ENCODE assay signal across 8 cellular contexts in the genomic region with DNA sequence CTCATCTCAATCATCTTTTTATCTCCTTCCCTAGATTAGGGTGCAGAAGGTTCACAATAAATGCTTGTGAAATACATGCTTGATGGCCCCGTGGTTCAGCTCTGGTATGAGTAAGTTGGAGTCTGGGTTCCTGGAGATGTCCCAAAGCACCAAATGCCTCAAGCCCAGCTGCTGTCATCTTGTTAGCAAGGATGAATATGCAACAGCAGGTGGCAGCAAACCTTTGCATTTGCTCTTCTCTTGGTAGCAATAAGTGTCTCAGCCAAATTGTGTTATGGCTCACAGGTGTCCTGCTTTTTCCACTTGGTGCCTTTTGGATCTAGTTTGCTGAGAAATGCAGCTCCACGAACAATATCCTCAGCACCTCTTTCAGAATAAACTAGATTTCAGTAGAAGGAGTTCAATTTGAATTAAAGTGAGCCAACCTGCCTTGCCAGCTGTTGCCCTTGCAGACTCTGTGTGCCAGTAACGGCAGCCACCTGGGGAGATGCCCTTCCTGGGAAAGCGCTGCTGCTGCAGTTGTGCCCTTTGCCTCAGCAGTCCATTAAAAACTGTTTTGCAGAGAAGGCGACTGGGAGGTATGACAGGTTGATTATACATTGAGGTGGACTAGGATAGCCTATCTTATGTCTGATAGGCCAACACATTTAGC.
DNase-seq lines count a peak whose midpoint lies in the region; ATAC-seq and TF ChIP-seq lines count a peak whose summit lies in the region.

No MANE protein-coding gene starts in this region.

- no peaks in the 10 kb centered on the region for H3K79me2 ChIP-seq in hepatocyte

- DNase-seq in activated T-cell treated with anti-CD3 and anti-CD28 coated beads, Interleukin-2, amount 50 U/mL, for 72 hours: peak; percentile 22 to 33
- no peak for DNase-seq in activated T-cell treated with anti-CD3 and anti-CD28 coated beads, Interleukin-2, amount 50 U/mL, for 4 hours
- DNase-seq in NCI-H2196 treated with DMSO at 0.1 percent for 48 hours (lab: John Stamatoyannopoulos, UW; ENCODE audit: unreplicated experiment): peak; percentile 72
- DNase-seq in adrenal gland: peak; percentile 45 to 90 (median 63)
- DNase-seq in hepatocyte (ENCODE audit: low spot score): peak; percentile 85
- DNase-seq in stimulated activated CD4-positive, alpha-beta T cell treated with anti-CD3 and anti-CD28 coated beads, Interleukin-2, amount 100 ng/mL, for 24 hours: peak; percentile 20 to 28

- H3K4me1 Mint-ChIP-seq in activated T-cell treated with anti-CD3 and anti-CD28 coated beads, Interleukin-2, amount 50 U/mL, for 72 hours (ENCODE audit: low read depth): no peaks in the 10 kb centered on the region
- H3K4me1 Mint-ChIP-seq in activated T-cell treated with anti-CD3 and anti-CD28 coated beads, Interleukin-2, amount 50 U/mL, for 4 hours (ENCODE audit: low read depth): no peaks in the 10 kb centered on the region

- no peaks in the 10 kb centered on the region for H3K36me3 Mint-ChIP-seq in activated T-cell treated with anti-CD3 and anti-CD28 coated beads, Interleukin-2, amount 50 U/mL, for 72 hours (ENCODE audit: insufficient read depth in 2 of 2)
- H3K36me3 Mint-ChIP-seq in activated T-cell treated with anti-CD3 and anti-CD28 coated beads, Interleukin-2, amount 50 U/mL, for 4 hours (ENCODE audit: insufficient read depth): no peaks in the 10 kb centered on the region

- H3K9me3 Mint-ChIP-seq in activated T-cell treated with anti-CD3 and anti-CD28 coated beads, Interleukin-2, amount 50 U/mL, for 72 hours: no peaks in the 10 kb centered on the region
- H3K9me3 Mint-ChIP-seq in activated T-cell treated with anti-CD3 and anti-CD28 coated beads, Interleukin-2, amount 50 U/mL, for 4 hours: no peaks in the 10 kb centered on the region

- intact Hi-C loops in adrenal gland (cut with DNase I): loop anchor here in 1 of 2 donors (10.0 kb wide), 1 partner anchor 1105 kb away; no protein-coding TSS in a partner anchor

- no peak overlapping the region for H3K4me2 ChIP-seq in hepatocyte

- no peak overlapping the region for H3K4me3 ChIP-seq in adrenal gland
- no peak overlapping the region for H3K4me3 ChIP-seq in hepatocyte

- no peak overlapping the region for H3K27ac Mint-ChIP-seq in activated T-cell treated with anti-CD3 and anti-CD28 coated beads, Interleukin-2, amount 50 U/mL, for 72 hours

- H3K4me3 Mint-ChIP-seq in activated T-cell treated with anti-CD3 and anti-CD28 coated beads, Interleukin-2, amount 50 U/mL, for 72 hours: no peak overlapping the region
- H3K4me3 Mint-ChIP-seq in activated T-cell treated with anti-CD3 and anti-CD28 coated beads, Interleukin-2, amount 50 U/mL, for 4 hours: no peak overlapping the region

- H3K4me1 ChIP-seq in adrenal gland (replicated peaks in 1 of 2) (no peaks in the 10 kb centered on the region), hepatocyte (ENCODE audit: insufficient read depth) (no peaks in the 10 kb centered on the region)

- 47 to 59% (median 50%) methylated on average over 5 of the region's 5 CpGs for WGBS in adrenal gland, 4 donors
- WGBS in hepatocyte (ENCODE audit: low lambda C conversion rate, missing lambda C conversion rate): 58% methylated on average over 5 of the region's 5 CpGs

- TF ChIP-seq POLR2A in adrenal gland (IDR thresholded peaks at IDR 0.05): no peak

- H3K27ac ChIP-seq in adrenal gland (no peak overlapping the region), hepatocyte (no peak overlapping the region)

- H3K9me2 ChIP-seq in hepatocyte (replicated peaks; ENCODE audit: insufficient read depth): no peaks in the 10 kb centered on the region

- H3K27me3 Mint-ChIP-seq in activated T-cell treated with anti-CD3 and anti-CD28 coated beads, Interleukin-2, amount 50 U/mL, for 72 hours (ENCODE audit: low read depth): peaks cover 35% of the 10 kb centered on the region
- H3K27me3 Mint-ChIP-seq in activated T-cell treated with anti-CD3 and anti-CD28 coated beads, Interleukin-2, amount 50 U/mL, for 4 hours (ENCODE audit: low read depth): peaks cover 18% of the 10 kb centered on the region

- peak; percentile 29 to 54 for ATAC-seq in activated T-cell treated with anti-CD3 and anti-CD28 coated beads, Interleukin-2, amount 50 U/mL, for 72 hours (replicated peaks in 1 of 2)
- no peak for ATAC-seq in activated T-cell treated with anti-CD3 and anti-CD28 coated beads, Interleukin-2, amount 50 U/mL, for 4 hours
- ATAC-seq in HG02943 (IDR thresholded peaks at IDR 0.05; ENCODE audit: low read depth, unreplicated experiment) (peak; percentile 65), HG03135 (IDR thresholded peaks at IDR 0.05; ENCODE audit: unreplicated experiment) (no peak)

- no peaks in the 10 kb centered on the region for H3K9me3 ChIP-seq in adrenal gland (replicated peaks in 1 of 3)
- no peaks in the 10 kb centered on the region for H3K9me3 ChIP-seq in hepatocyte (ENCODE audit: low read depth)

- H3K36me3 ChIP-seq in adrenal gland (replicated peaks in 1 of 2) (no peaks in the 10 kb centered on the region), hepatocyte (replicated peaks; ENCODE audit: insufficient read depth, low read depth) (no peaks in the 10 kb centered on the region)

- H4K20me1 ChIP-seq in hepatocyte (ENCODE audit: insufficient read depth, poor library complexity, severe bottlenecking): no peaks in the 10 kb centered on the region

- H3K27me3 ChIP-seq in adrenal gland (no peaks in the 10 kb centered on the region), hepatocyte (no peaks in the 10 kb centered on the region)

- peak; percentile 22 to 58 (median 47) for TF ChIP-seq CTCF in adrenal gland (IDR thresholded peaks at IDR 0.05)
- TF ChIP-seq CTCF in hepatocyte (IDR thresholded peaks at IDR 0.05; ENCODE audit: poor library complexity): peak; percentile 82

- no peak overlapping the region for H2AFZ ChIP-seq in hepatocyte

Comparison
In these comparisons a context has a peak if more than half of its experiments do, and no peak if none do; other contexts are left out.
1. ATAC-seq: peak in activated T-cell treated with anti-CD3 and anti-CD28 coated beads, Interleukin-2, amount 50 U/mL, for 72 hours (2 of 2) and HG02943 (single experiment); none in activated T-cell treated with anti-CD3 and anti-CD28 coated beads, Interleukin-2, amount 50 U/mL, for 4 hours (0 of 2) and HG03135 (single experiment).